In the genomic region with DNA sequence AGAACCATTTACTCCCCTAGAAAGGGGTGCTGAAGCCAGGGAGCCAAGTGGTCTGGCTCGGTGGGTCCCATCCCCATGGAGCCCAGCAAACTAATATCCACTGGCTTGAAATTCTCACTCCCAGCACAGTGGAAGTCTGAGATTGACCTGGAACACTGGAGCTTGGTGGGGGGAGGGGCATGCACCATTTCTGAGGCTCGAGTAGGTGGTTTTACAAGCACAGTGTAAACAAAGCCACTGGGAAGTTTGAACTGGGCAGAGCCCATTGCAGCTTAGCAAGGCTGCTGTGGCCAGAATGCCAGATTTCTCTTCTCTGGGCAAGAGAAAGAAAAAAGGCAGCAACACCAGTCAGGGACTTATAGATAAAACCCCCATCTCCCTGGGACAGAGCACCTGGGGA, we compare ENCODE assay signal across 19 cellular contexts.
"Had no signal": no experiment of that assay in that cellular context is flagged by ENCODE, and none has a peak within 500 bp of the region (broad histone marks: within the 10 kb centered on the region; RNA-seq: fewer than 3 reads in every experiment).

No MANE protein-coding gene starts in this region.

- H3K27me3 ChIP-seq: esophagus squamous epithelium, pancreas, stomach, testis had no signal

- H3K27ac ChIP-seq: esophagus squamous epithelium, pancreas, stomach, testis had no signal

- H3K4me3 Mint-ChIP-seq: activated CD4-positive, alpha-beta T cell treated with anti-CD3 and anti-CD28 coated beads for 36 hours; activated CD8-positive, alpha-beta T cell treated with anti-CD3 and anti-CD28 coated beads for 36 hours; activated naive CD8-positive, alpha-beta T cell treated with anti-CD3 and anti-CD28 coated beads for 36 hours; activated T-cell treated with anti-CD3 and anti-CD28 coated beads, Interleukin-2, amount 50 U/mL, for 72 hours; brain; naive thymus-derived CD4-positive, alpha-beta T cell; T-helper 17 cell had no signal

- H3K9me3 ChIP-seq: esophagus squamous epithelium, pancreas, testis had no signal

- H3K36me3 Mint-ChIP-seq: activated naive CD8-positive, alpha-beta T cell treated with anti-CD3 and anti-CD28 coated beads for 36 hours had no signal

- ATAC-seq: activated CD4-positive, alpha-beta T cell treated with anti-CD3 and anti-CD28 coated beads for 36 hours; activated CD8-positive, alpha-beta T cell treated with anti-CD3 and anti-CD28 coated beads for 36 hours; activated T-cell treated with anti-CD3 and anti-CD28 coated beads, Interleukin-2, amount 50 U/mL, for 72 hours; naive thymus-derived CD4-positive, alpha-beta T cell; pancreas; T-helper 17 cell had no signal

- H3K27ac Mint-ChIP-seq: activated CD4-positive, alpha-beta T cell treated with anti-CD3 and anti-CD28 coated beads for 36 hours; activated CD8-positive, alpha-beta T cell treated with anti-CD3 and anti-CD28 coated beads for 36 hours; activated naive CD8-positive, alpha-beta T cell treated with anti-CD3 and anti-CD28 coated beads for 36 hours; activated T-cell treated with anti-CD3 and anti-CD28 coated beads, Interleukin-2, amount 50 U/mL, for 72 hours; brain; naive thymus-derived CD4-positive, alpha-beta T cell; T-helper 17 cell had no signal

- DNase-seq: activated CD4-positive, alpha-beta T cell treated with anti-CD3 and anti-CD28 coated beads for 36 hours; activated CD8-positive, alpha-beta memory T cell treated with anti-CD3 and anti-CD28 coated beads, Interleukin-2, amount 50 U/mL, for 48 hours; activated CD8-positive, alpha-beta T cell treated with anti-CD3 and anti-CD28 coated beads for 36 hours; activated gamma-delta T cell treated with Interleukin-2 at 50 U/mL for 16 hours; activated naive CD8-positive, alpha-beta T cell treated with anti-CD3 and anti-CD28 coated beads for 36 hours; activated T-cell treated with anti-CD3 and anti-CD28 coated beads, Interleukin-2, amount 50 U/mL, for 72 hours; amygdala; central memory CD4-positive, alpha-beta T cell; cortex of kidney; effector CD4-positive, alpha-beta T cell; esophagus squamous epithelium; hypothalamus; naive thymus-derived CD4-positive, alpha-beta T cell; pancreas; stimulated activated CD4-positive, alpha-beta T cell treated with anti-CD3 and anti-CD28 coated beads, Interleukin-1b, Interleukin-23, amount 100 ng/mL, for 48 hours; stomach; T-helper 17 cell; testis had no signal

- H3K4me3 ChIP-seq: esophagus squamous epithelium, pancreas, stomach, testis had no signal

- H3K4me1 ChIP-seq: esophagus squamous epithelium, pancreas, testis had no signal

- H3K4me1 Mint-ChIP-seq: activated CD4-positive, alpha-beta T cell treated with anti-CD3 and anti-CD28 coated beads for 36 hours; activated naive CD8-positive, alpha-beta T cell treated with anti-CD3 and anti-CD28 coated beads for 36 hours; naive thymus-derived CD4-positive, alpha-beta T cell; T-helper 17 cell had no signal

- H3K36me3 ChIP-seq: esophagus squamous epithelium, pancreas, stomach had no signal

- H3K27me3 Mint-ChIP-seq: activated CD8-positive, alpha-beta T cell treated with anti-CD3 and anti-CD28 coated beads for 36 hours; brain had no signal
